1 cellular context compared by ENCODE assay signal in the genomic region with DNA sequence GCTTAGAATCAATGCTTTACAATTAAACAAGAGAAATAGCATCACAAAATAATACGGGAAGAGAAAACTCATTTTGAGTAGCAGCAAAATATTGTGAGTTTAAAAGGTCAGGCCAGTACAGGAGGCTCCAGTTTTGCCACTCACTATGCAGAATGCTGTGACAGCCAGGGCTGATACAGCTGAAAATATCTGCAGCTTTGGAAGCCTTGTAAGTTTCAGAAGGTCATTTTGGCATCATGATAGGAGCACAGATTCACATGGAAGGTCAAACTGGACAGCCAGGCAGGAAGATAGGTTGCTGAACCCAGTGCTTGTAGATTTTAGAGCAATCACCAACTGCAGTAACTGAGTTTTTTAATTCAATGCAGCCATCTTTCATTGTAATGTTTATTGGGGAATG.
TF ChIP-seq lines count a peak whose summit lies in the region.

No MANE protein-coding gene starts in this region.

TF ChIP-seq in GM12878, 131 proteins besides CTCF, POLR2A, EP300 and RAD21 (continued from another document):
- TF ChIP-seq, protein P1, sequence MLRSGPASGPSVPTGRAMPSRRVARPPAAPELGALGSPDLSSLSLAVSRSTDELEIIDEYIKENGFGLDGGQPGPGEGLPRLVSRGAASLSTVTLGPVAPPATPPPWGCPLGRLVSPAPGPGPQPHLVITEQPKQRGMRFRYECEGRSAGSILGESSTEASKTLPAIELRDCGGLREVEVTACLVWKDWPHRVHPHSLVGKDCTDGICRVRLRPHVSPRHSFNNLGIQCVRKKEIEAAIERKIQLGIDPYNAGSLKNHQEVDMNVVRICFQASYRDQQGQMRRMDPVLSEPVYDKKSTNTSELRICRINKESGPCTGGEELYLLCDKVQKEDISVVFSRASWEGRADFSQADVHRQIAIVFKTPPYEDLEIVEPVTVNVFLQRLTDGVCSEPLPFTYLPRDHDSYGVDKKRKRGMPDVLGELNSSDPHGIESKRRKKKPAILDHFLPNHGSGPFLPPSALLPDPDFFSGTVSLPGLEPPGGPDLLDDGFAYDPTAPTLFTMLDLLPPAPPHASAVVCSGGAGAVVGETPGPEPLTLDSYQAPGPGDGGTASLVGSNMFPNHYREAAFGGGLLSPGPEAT (IDR thresholded peaks at IDR 0.05; ENCODE audit: low read depth) = no peak
- TF ChIP-seq SIX5 (IDR thresholded peaks at IDR 0.05; ENCODE audit: low read depth, low read length, severe bottlenecking) (no peak), SMC3 (IDR thresholded peaks at IDR 0.05; ENCODE audit: borderline replicate concordance, low read length) (no peak), STAT1 (conservative IDR thresholded peaks at IDR 0.05) (no peak)
- TF ChIP-seq, protein P2, sequence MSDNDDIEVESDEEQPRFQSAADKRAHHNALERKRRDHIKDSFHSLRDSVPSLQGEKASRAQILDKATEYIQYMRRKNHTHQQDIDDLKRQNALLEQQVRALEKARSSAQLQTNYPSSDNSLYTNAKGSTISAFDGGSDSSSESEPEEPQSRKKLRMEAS (IDR thresholded peaks at IDR 0.05; ENCODE audit: low read depth, low read length) = no peak
